2 cellular contexts compared by ENCODE assay signal in genomic region chr3:186938716-186939115, GRCh38.
TF ChIP-seq lines count a peak whose summit lies in the region.

No MANE protein-coding gene starts in this region.

TF ChIP-seq in liver, 16 proteins besides CTCF, POLR2A, EP300 and RAD21 (continued from another document):
- TF ChIP-seq ZBTB33 (IDR thresholded peaks at IDR 0.05) (no peak), SP1 (IDR thresholded peaks at IDR 0.05) (no peak), GABPA (IDR thresholded peaks at IDR 0.05 in 1 of 2, conservative IDR thresholded peaks at IDR 0.05 in 1 of 2) (no peak), HNF4A (conservative IDR thresholded peaks at IDR 0.05) (no peak), JUND (IDR thresholded peaks at IDR 0.05) (no peak), TAF1 (conservative IDR thresholded peaks at IDR 0.05) (no peak), EGR1 (IDR thresholded peaks at IDR 0.05; ENCODE audit: low read depth in 2 of 2) (no peak), MAX (IDR thresholded peaks at IDR 0.05) (no peak), RXRA (IDR thresholded peaks at IDR 0.05) (peak in 1 of 2 donors; percentile 28), ATF3 (IDR thresholded peaks at IDR 0.05) (no peak), FOXA2 (IDR thresholded peaks at IDR 0.05) (no peak), NR2F2 (IDR thresholded peaks at IDR 0.05) (peak; percentile 65), HNF4G (IDR thresholded peaks at IDR 0.05) (no peak), YY1 (IDR thresholded peaks at IDR 0.05) (no peak), REST (IDR thresholded peaks at IDR 0.05) (no peak)

TF ChIP-seq in HepG2, 621 proteins besides CTCF, POLR2A, EP300 and RAD21:
- no peak for TF ChIP-seq ZBTB34 (CRISPR knock-in tag; IDR thresholded peaks at IDR 0.05)
TF ChIP-seq in HepG2: peak in this region for 0.
